In genomic region chr4:78292336-78292735, GRCh38 we compare ENCODE assay signal across 34 cellular contexts.
"Had no signal": no experiment of that assay in that cellular context is flagged by ENCODE, and none has a peak within 500 bp of the region (broad histone marks: within the 10 kb centered on the region; RNA-seq: fewer than 3 reads in every experiment).

No MANE protein-coding gene starts in this region.

- DNase-seq: activated CD4-positive, alpha-beta T cell treated with anti-CD3 and anti-CD28 coated beads for 48 hours; activated CD4-positive, alpha-beta T cell treated with anti-CD3 and anti-CD28 coated beads, Interleukin-2, amount 50 U/mL, for 48 hours; activated CD8-positive, alpha-beta memory T cell treated with anti-CD3 and anti-CD28 coated beads, Interleukin-2, amount 50 U/mL, for 48 hours; activated gamma-delta T cell; activated naive CD4-positive, alpha-beta T cell treated with anti-CD3 and anti-CD28 coated beads, Interleukin-2, amount 10 ng/mL, durations not matched to agents 7 days and 5 days; activated naive CD8-positive, alpha-beta T cell treated with anti-CD3 and anti-CD28 coated beads, Interleukin-2, amount 10 ng/mL, durations not matched to agents 7 days and 5 days; activated T-cell treated with anti-CD3 and anti-CD28 coated beads, Interleukin-2, amount 50 U/mL, for 24 hours; cerebellar nuclear complex; colonic mucosa; effector CD8-positive, alpha-beta T cell; hippocampal formation; kidney glomerular epithelial cell; left ventricle myocardium inferior; naive thymus-derived CD4-positive, alpha-beta T cell; nucleus accumbens; pancreas; stimulated activated CD4-positive, alpha-beta T cell treated with anti-CD3 and anti-CD28 coated beads, Interleukin-1b, Interleukin-23, amount 100 ng/mL, for 48 hours; stimulated activated naive CD4-positive, alpha-beta T cell; T-cell; testis; transverse colon; WERI-Rb-1 had no signal

- H3K4me1 ChIP-seq: ascending aorta, colonic mucosa, pancreas, testis had no signal

- ATAC-seq: activated CD4-positive, CD25-positive, alpha-beta regulatory T cell treated with anti-CD3 and anti-CD28 coated beads, Interleukin-2, amount 50 U/mL, for 24 hours; gastroesophageal sphincter; naive thymus-derived CD4-positive, alpha-beta T cell; pancreas; T-cell had no signal

- H3K9me3 ChIP-seq: ascending aorta, colonic mucosa, gastroesophageal sphincter, left ventricle myocardium inferior, pancreas, prostate gland, right atrium auricular region, testis, transverse colon had no signal

- H3K27ac ChIP-seq: ascending aorta, cardiac muscle cell, colonic mucosa, gastroesophageal sphincter, left ventricle myocardium inferior, pancreas, prostate gland, right atrium auricular region, testis, transverse colon, WERI-Rb-1 had no signal

- H3K4me3 ChIP-seq: ascending aorta, cardiac muscle cell, colonic mucosa, gastroesophageal sphincter, left ventricle myocardium inferior, lung, pancreas, prostate gland, right atrium auricular region, smooth muscle cell, testis, transverse colon had no signal

- H3K9me3 Mint-ChIP-seq: activated naive CD4-positive, alpha-beta T cell treated with anti-CD3 and anti-CD28 coated beads, Interleukin-2, amount 10 ng/mL, durations not matched to agents 7 days and 5 days; activated naive CD8-positive, alpha-beta T cell treated with anti-CD3 and anti-CD28 coated beads, Interleukin-2, amount 10 ng/mL, durations not matched to agents 7 days and 5 days; activated T-cell treated with anti-CD3 and anti-CD28 coated beads, Interleukin-2, amount 50 U/mL, for 24 hours; brain; naive thymus-derived CD4-positive, alpha-beta T cell; neural crest cell; T-cell; T-helper 2 cell treated with Interferon-gamma antibody and Interleukin-4, amounts not matched to agents 5 μg/mL and 100 μg/mL, for 36 hours had no signal

- H3K27me3 Mint-ChIP-seq: activated naive CD4-positive, alpha-beta T cell treated with anti-CD3 and anti-CD28 coated beads, Interleukin-2, amount 10 ng/mL, durations not matched to agents 7 days and 5 days had no signal

- FAIRE-seq: pancreas, TTC549 had no signal

- H3K36me3 ChIP-seq: ascending aorta, cardiac muscle cell, colonic mucosa, gastroesophageal sphincter, left ventricle myocardium inferior, pancreas, prostate gland, right atrium auricular region, transverse colon, WERI-Rb-1 had no signal

- H3K4me1 Mint-ChIP-seq: activated naive CD4-positive, alpha-beta T cell treated with anti-CD3 and anti-CD28 coated beads, Interleukin-2, amount 10 ng/mL, durations not matched to agents 7 days and 5 days; naive thymus-derived CD4-positive, alpha-beta T cell; T-cell had no signal

- H3K36me3 Mint-ChIP-seq: activated naive CD4-positive, alpha-beta T cell treated with anti-CD3 and anti-CD28 coated beads, Interleukin-2, amount 10 ng/mL, durations not matched to agents 7 days and 5 days; activated naive CD8-positive, alpha-beta T cell treated with anti-CD3 and anti-CD28 coated beads, Interleukin-2, amount 10 ng/mL, durations not matched to agents 7 days and 5 days; naive thymus-derived CD4-positive, alpha-beta T cell; T-cell had no signal

- H3K27ac Mint-ChIP-seq: activated naive CD4-positive, alpha-beta T cell treated with anti-CD3 and anti-CD28 coated beads, Interleukin-2, amount 10 ng/mL, durations not matched to agents 7 days and 5 days; activated naive CD8-positive, alpha-beta T cell treated with anti-CD3 and anti-CD28 coated beads, Interleukin-2, amount 10 ng/mL, durations not matched to agents 7 days and 5 days; activated T-cell treated with anti-CD3 and anti-CD28 coated beads, Interleukin-2, amount 50 U/mL, for 24 hours; brain; naive thymus-derived CD4-positive, alpha-beta T cell; T-cell; T-helper 2 cell treated with Interferon-gamma antibody and Interleukin-4, amounts not matched to agents 5 μg/mL and 100 μg/mL, for 36 hours had no signal

- H3K27me3 ChIP-seq: ascending aorta, cardiac muscle cell, colonic mucosa, gastroesophageal sphincter, pancreas, right atrium auricular region, testis, transverse colon had no signal

- H3K4me3 Mint-ChIP-seq: activated naive CD4-positive, alpha-beta T cell treated with anti-CD3 and anti-CD28 coated beads, Interleukin-2, amount 10 ng/mL, durations not matched to agents 7 days and 5 days; activated naive CD8-positive, alpha-beta T cell treated with anti-CD3 and anti-CD28 coated beads, Interleukin-2, amount 10 ng/mL, durations not matched to agents 7 days and 5 days; activated T-cell treated with anti-CD3 and anti-CD28 coated beads, Interleukin-2, amount 50 U/mL, for 24 hours; brain; naive thymus-derived CD4-positive, alpha-beta T cell; neural crest cell; T-cell; T-helper 2 cell treated with Interferon-gamma antibody and Interleukin-4, amounts not matched to agents 5 μg/mL and 100 μg/mL, for 36 hours had no signal
